In genomic region chr17:40101367-40102210, GRCh38 we compare ENCODE assay signal across 9 cellular contexts. TPM values are rescaled to one million over a fixed set of nuclear protein-coding genes. Genes with fewer than 3 reads are reported as not detected.
DNase-seq lines count a peak whose midpoint lies in the region; FAIRE-seq and TF ChIP-seq lines count a peak whose summit lies in the region.
"Had no signal": no experiment of that assay in that cellular context is flagged by ENCODE, and none has a peak within 500 bp of the region (broad histone marks: within the 10 kb centered on the region; RNA-seq: fewer than 3 reads in every experiment).

No MANE protein-coding gene starts in this region.

- no peak for DNase-seq in HFF-Myc (ENCODE audit: extremely low read depth, low read depth)
- no peak for DNase-seq in right atrium auricular region (ENCODE audit: low spot score)
- no peak for DNase-seq in small intestine
- DNase-seq in GM13976 (ENCODE audit: low spot score) = no peak
- no peak for DNase-seq in GM12892 (ENCODE audit: insufficient read length)
- DNase-seq in DMS153 treated with DMSO at 0.1 percent for 48 hours (lab: John Stamatoyannopoulos, UW; ENCODE audit: unreplicated experiment) = no peak
- no peak for DNase-seq in NCI-H2081 (lab: John Stamatoyannopoulos, UW)
- DNase-seq: NCI-H1105 had no signal

- H3K4me3 ChIP-seq in HFF-Myc (replicated peaks; ENCODE audit: low read depth, low read length) (peak overlapping the region; percentile 78), WI38 (ENCODE audit: low read depth, low read length) (peak overlapping the region; percentile 71), right atrium auricular region (peak overlapping the region; percentile 67 to 71), small intestine (ENCODE audit: low read depth in 1 of 2, low read length in 2 of 2) (no peak overlapping the region)

- in situ Hi-C loops in GM13976 (cut with MboI; ENCODE audit: low sequenced_read_pairs, unreplicated experiment) = no loop called here

- WGBS in small intestine, 3 donors = 66 to 69% (median 69%) methylated on average over 16 of the region's 16 CpGs

- TF ChIP-seq CTCF in HFF-Myc (IDR thresholded peaks at IDR 0.05; ENCODE audit: low read depth, low read length, missing control alignments) (no peak), WI38 (IDR thresholded peaks at IDR 0.05; ENCODE audit: low read depth, low read length) (no peak), right atrium auricular region (IDR thresholded peaks at IDR 0.05) (no peak), GM13976 (IDR thresholded peaks at IDR 0.05; ENCODE audit: borderline replicate concordance, control extremely low read depth, extremely low read depth, insufficient read depth, missing control alignments) (no peak)

- peak overlapping the region; percentile 97 to 98 for H3K27ac ChIP-seq in right atrium auricular region
- peak overlapping the region; percentile 92 to 96 for H3K27ac ChIP-seq in small intestine (ENCODE audit: low read depth in 1 of 2, low read length in 1 of 2)

- TF ChIP-seq POLR2A in GM12892 (IDR thresholded peaks at IDR 0.05; ENCODE audit: low read depth, low read length) = no peak

- H3K9me3 ChIP-seq in right atrium auricular region (no peaks in the 10 kb centered on the region), small intestine (ENCODE audit: control insufficient read depth, low read depth) (no peaks in the 10 kb centered on the region)

- FAIRE-seq in small intestine (lab: Jason Lieb, UNC) (no peak), GM12892 (lab: Jason Lieb, UNC) (no peak)

- H3K4me1 ChIP-seq in right atrium auricular region (peaks cover 0 to 73% of the 10 kb centered on the region in 2 donors), small intestine (ENCODE audit: control insufficient read depth in 2 of 2, insufficient read depth in 1 of 2, low read depth in 1 of 2, low read length in 1 of 2) (peaks cover 8 to 28% of the 10 kb centered on the region in 2 donors)

- peaks cover 8% of the 10 kb centered on the region for H3K36me3 ChIP-seq in right atrium auricular region
- peaks cover 0 to 3% of the 10 kb centered on the region in 2 donors for H3K36me3 ChIP-seq in small intestine (ENCODE audit: control insufficient read depth in 2 of 2, insufficient read depth in 2 of 2, low read length in 2 of 2)

- no peaks in the 10 kb centered on the region for H3K27me3 ChIP-seq in right atrium auricular region
- H3K27me3 ChIP-seq in small intestine (ENCODE audit: control insufficient read depth in 2 of 2, insufficient read depth in 2 of 2, low read length in 2 of 2) = no peaks in the 10 kb centered on the region

RNA-seq across cellular contexts. Expression of gene NR1D1, which starts 1.2 kb away (rescaled TPM):
- total RNA-seq in right atrium auricular region = 1 to 10 TPM; 8.3 to 9.9 TPM
- 10 to 100 TPM in 2 of 3 donors, 1 to 10 TPM in 1; 8.5 to 25.1 (median 15.7) TPM for polyA plus RNA-seq in small intestine
- 1.2 TPM for polyA plus RNA-seq in GM12892 (2012; ENCODE audit: missing spikeins)

RNA-seq across cellular contexts. Expression of gene MSL1, which starts 20.2 kb away (rescaled TPM):
- total RNA-seq in right atrium auricular region = 10 to 100 TPM; 42.2 to 52.5 TPM
- polyA plus RNA-seq in small intestine = 10 to 100 TPM; 53.1 to 81.6 (median 57.0) TPM
- 57.4 TPM for polyA plus RNA-seq in GM12892 (2012; ENCODE audit: missing spikeins)

RNA-seq across cellular contexts. Expression of gene CASC3, which starts 38.7 kb away (rescaled TPM):
- 10 to 100 TPM; 26.0 to 35.5 TPM for total RNA-seq in right atrium auricular region
- 10 to 100 TPM; 24.2 to 36.9 (median 28.6) TPM for polyA plus RNA-seq in small intestine
- 49.2 TPM for polyA plus RNA-seq in GM12892 (2012; ENCODE audit: missing spikeins)

RNA-seq across cellular contexts. Expression of gene THRA, which starts 38.8 kb away (rescaled TPM):
- total RNA-seq in right atrium auricular region = 10 to 100 TPM; 60.3 to 69.0 TPM
- polyA plus RNA-seq in small intestine = 10 to 100 TPM; 22.4 to 50.7 (median 36.0) TPM
- polyA plus RNA-seq in GM12892 (2012; ENCODE audit: missing spikeins) = 1.5 TPM

RNA-seq across cellular contexts. Expression of gene MED24, which starts 47.4 kb away (rescaled TPM):
- total RNA-seq in right atrium auricular region = 10 to 100 TPM; 44.2 to 44.7 TPM
- 10 to 100 TPM; 43.0 to 64.6 (median 49.6) TPM for polyA plus RNA-seq in small intestine
- polyA plus RNA-seq in GM12892 (2012; ENCODE audit: missing spikeins) = 47.6 TPM

Comparison
In these comparisons a context has a peak if more than half of its experiments do, and no peak if none do; other contexts are left out.
1. H3K4me3 ChIP-seq: peak in HFF-Myc (single experiment), WI38 (single experiment) and right atrium auricular region (2 of 2); none in small intestine (0 of 2).